In the genomic region with DNA sequence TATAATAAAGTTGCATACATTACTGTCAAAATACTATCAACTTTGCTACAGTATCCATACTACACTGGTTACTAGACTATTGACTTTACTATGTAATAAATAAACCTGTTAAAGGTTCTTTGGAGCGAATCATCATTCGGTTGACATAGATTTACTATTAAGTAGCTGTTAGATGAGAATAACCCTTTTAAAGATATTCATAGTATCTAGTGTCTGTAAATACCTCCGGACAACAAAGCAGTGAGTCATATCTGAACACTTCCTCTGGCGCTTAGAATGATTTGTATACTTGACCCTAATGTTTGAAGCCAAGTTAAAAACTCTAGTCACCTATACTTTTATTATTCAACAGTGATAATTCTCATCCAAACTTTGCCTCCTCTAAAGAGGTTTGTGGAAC, we compare ENCODE assay signal across 11 cellular contexts.
A peak's percentile ranks its signal among the peaks of the same experiment; 100 is the strongest.
DNase-seq lines count a peak whose midpoint lies in the region; ATAC-seq and TF ChIP-seq lines count a peak whose summit lies in the region.
"Had no signal": no experiment of that assay in that cellular context is flagged by ENCODE, and none has a peak within 500 bp of the region (broad histone marks: within the 10 kb centered on the region; RNA-seq: fewer than 3 reads in every experiment).

No MANE protein-coding gene starts in this region.

- no peaks in the 10 kb centered on the region for H3K4me1 Mint-ChIP-seq in T-cell

- no peak overlapping the region for H3K4me3 ChIP-seq in dorsolateral prefrontal cortex
- no peak overlapping the region for H3K4me3 ChIP-seq in HAP-1

- no peaks in the 10 kb centered on the region for H3K27me3 Mint-ChIP-seq in T-cell

- H3K36me3 Mint-ChIP-seq in T-cell: no peaks in the 10 kb centered on the region

- POLR2A ChIA-PET in T-cell (lab: Charles Lee): no interaction called here

- in situ Hi-C loops in HAP-1 (cut with MboI; ENCODE audit: low sequenced_read_pairs): no loop called here

- peak overlapping the region in 51 of 59 donors; percentile 1 to 85 (median 63) for H3K27ac ChIP-seq in dorsolateral prefrontal cortex

- TF ChIP-seq CTCF in dorsolateral prefrontal cortex (IDR thresholded peaks at IDR 0.05 in 54 of 56, conservative IDR thresholded peaks at IDR 0.05 in 2 of 56; ENCODE audit: low read depth in 1 of 56, partially characterized antibody in 56 of 56): no peak

- no peak overlapping the region for H3K27ac Mint-ChIP-seq in T-cell

- CTCF ChIA-PET in T-cell (lab: Charles Lee): no interaction called here

- no peaks in the 10 kb centered on the region for H3K9me3 ChIP-seq in HAP-1

- peaks cover 2% of the 10 kb centered on the region; the same call in 1 of the 2 replicates for H3K4me1 ChIP-seq in HAP-1

- ATAC-seq in GM21576 (IDR thresholded peaks at IDR 0.05; ENCODE audit: unreplicated experiment) (peak; percentile 60), T-cell (replicated peaks in 1 of 4) (no peak)

- H3K4me3 Mint-ChIP-seq in T-cell: no peak overlapping the region

- intact Hi-C loops in dorsolateral prefrontal cortex (cut with DNase I): loop anchor here in 1 of 2 donors (5.0 to 10.0 kb wide), 2 partner anchors 85 to 137 kb away; a partner anchor contains a TSS

- H3K36me3 ChIP-seq in HAP-1 (replicated peaks): no peaks in the 10 kb centered on the region

- no peaks in the 10 kb centered on the region for H3K9me3 Mint-ChIP-seq in T-cell

- DNase-seq in AG08395 (ENCODE audit: low spot score) (peak; percentile 2), HT-29 (ENCODE audit: low spot score) (peak; percentile 60), dorsolateral prefrontal cortex (no peak), T-cell (no peak), activated gamma-delta T cell (lab: John Stamatoyannopoulos, UW) (no peak), HAP-1 (ENCODE audit: low spot score in 2 of 2) (no peak)
- DNase-seq in NK-92 treated with Interleukin-12 subunit alpha and Interleukin-12 subunit beta, amount 100 ng/mL, for 24 hours (lab: John Stamatoyannopoulos, UW): no peak
- DNase-seq: AML-193, cortex of kidney, Karpas-422 had no signal

- H3K27me3 ChIP-seq in dorsolateral prefrontal cortex (no peaks in the 10 kb centered on the region), HAP-1 (ENCODE audit: low read depth) (peaks cover 3% of the 10 kb centered on the region; the same call in 1 of the 2 replicates)

Comparison
In these comparisons a context has a peak if more than half of its experiments do, and no peak if none do; other contexts are left out.
1. DNase-seq: peak in AG08395 (single experiment) and HT-29 (single experiment); none in dorsolateral prefrontal cortex (0 of 10), NK-92 treated with Interleukin-12 subunit alpha and Interleukin-12 subunit beta, amount 100 ng/mL, for 24 hours (single experiment), T-cell (0 of 34), activated gamma-delta T cell (single experiment) and HAP-1 (0 of 2).